Comparison of ENCODE assay signal across 8 cellular contexts in the genomic region with DNA sequence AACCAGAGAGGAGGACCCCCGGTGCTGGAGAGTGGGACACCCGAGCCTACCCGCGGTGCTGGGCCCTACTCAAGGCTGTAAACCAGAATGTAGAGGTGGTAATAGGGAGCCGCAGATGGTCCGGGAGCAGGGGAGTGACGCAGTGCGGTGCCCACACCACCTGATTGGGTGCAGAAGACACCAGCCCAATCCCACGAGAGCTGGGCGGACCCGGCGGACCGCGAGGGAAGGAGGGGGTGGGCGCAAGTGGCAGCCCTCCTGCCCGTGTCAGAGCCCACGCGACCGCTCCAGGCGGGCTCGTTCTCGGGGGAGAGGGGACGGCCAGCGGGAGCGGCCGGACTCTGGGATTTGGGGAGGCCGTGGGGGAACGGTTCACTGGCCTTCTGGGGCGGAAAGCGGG.
A peak's percentile ranks its signal among the peaks of the same experiment; 100 is the strongest.
DNase-seq lines count a peak whose midpoint lies in the region; FAIRE-seq and TF ChIP-seq lines count a peak whose summit lies in the region.

No MANE protein-coding gene starts in this region.

- no peak for FAIRE-seq in small intestine (lab: Jason Lieb, UNC)

- H3K4me3 Mint-ChIP-seq in H9: peak overlapping the region; percentile 64 to 72
- H3K4me3 Mint-ChIP-seq in brain: peak overlapping the region; percentile 70 to 84 (median 73)

- H3K23me2 ChIP-seq in H9 (ENCODE audit: insufficient read length, low read depth, low read length, poor library complexity, severe bottlenecking): peaks cover 6% of the 10 kb centered on the region

- no peak overlapping the region for H3K4ac ChIP-seq in H9 (ENCODE audit: low read depth, low read length)

- no peak overlapping the region for H3K23ac ChIP-seq in H9 (ENCODE audit: insufficient read length, low read depth, low read length)

- H2BK15ac ChIP-seq in H9 (ENCODE audit: low read depth, low read length): no peak overlapping the region

- no CpG with 5 or more reads among the region's 30 CpGs for WGBS in H9 (ENCODE audit: extremely low coverage, insufficient read length, low lambda C conversion rate)
- 22 to 41% (median 27%) methylated on average over 24 to 30 of the region's 30 CpGs for WGBS in small intestine, 3 donors

- no peak overlapping the region for H3K27ac Mint-ChIP-seq in H9
- H3K27ac Mint-ChIP-seq in brain: peak overlapping the region; percentile 69 to 95 (median 89)

- H3K4me1 Mint-ChIP-seq in H9: peaks cover 8 to 27% of the 10 kb centered on the region in 2 experiments
- H3K4me1 Mint-ChIP-seq in brain: peaks cover 30% of the 10 kb centered on the region

- TF ChIP-seq CTCF in H9 (conservative IDR thresholded peaks at IDR 0.05): no peak
- TF ChIP-seq CTCF in brain (conservative IDR thresholded peaks at IDR 0.05): no peak

- no peak overlapping the region for H4K8ac ChIP-seq in H9 (replicated peaks; ENCODE audit: insufficient read length, low read depth, low read length)

- no peaks in the 10 kb centered on the region for H3K36me3 ChIP-seq in small intestine (ENCODE audit: control insufficient read depth in 2 of 2, insufficient read depth in 2 of 2, low read length in 2 of 2)

- no peak overlapping the region for H2AFZ ChIP-seq in H9 (ENCODE audit: low read length)

- H3K9ac ChIP-seq in H9 (ENCODE audit: extremely low read depth, insufficient read length, low read length): no peak overlapping the region

- H2AK5ac ChIP-seq in H9 (ENCODE audit: insufficient read length, low read length): no peak overlapping the region

- no peak overlapping the region for H2BK120ac ChIP-seq in H9 (ENCODE audit: low read depth, low read length, poor library complexity, severe bottlenecking)

- H4K5ac ChIP-seq in H9 (ENCODE audit: insufficient read length, low read depth, low read length): no peak overlapping the region

- no peak overlapping the region for H3K18ac ChIP-seq in H9 (ENCODE audit: insufficient read length, low read depth, low read length)

- H2BK5ac ChIP-seq in H9 (ENCODE audit: insufficient read length, low read length): no peak overlapping the region

- peak overlapping the region; percentile 3 for H3K4me2 ChIP-seq in H9 (ENCODE audit: insufficient read depth, insufficient read length, low read length)

- H3K9me3 ChIP-seq in H9 (ENCODE audit: control insufficient read depth, low read depth, low read length) (no peaks in the 10 kb centered on the region), small intestine (ENCODE audit: control insufficient read depth, low read depth) (no peaks in the 10 kb centered on the region)

- no peaks in the 10 kb centered on the region for H3K79me1 ChIP-seq in H9 (ENCODE audit: insufficient read depth, low read depth, low read length, poor library complexity, severe bottlenecking)

- H4K91ac ChIP-seq in H9 (ENCODE audit: insufficient read length, low read depth, low read length): no peak overlapping the region

- no peaks in the 10 kb centered on the region for H4K20me1 ChIP-seq in H9 (ENCODE audit: control insufficient read depth, insufficient read depth, insufficient read length)

- H3K4me3 ChIP-seq in skeletal muscle cell (ENCODE audit: low read depth, low read length) (peak overlapping the region; percentile 47), small intestine (ENCODE audit: low read depth in 1 of 2, low read length in 2 of 2) (peak overlapping the region in 1 of 2 donors; percentile 28)

- H3K36me3 Mint-ChIP-seq in H9 (ENCODE audit: insufficient read depth in 1 of 3, low read depth in 3 of 3): no peaks in the 10 kb centered on the region
- no peaks in the 10 kb centered on the region for H3K36me3 Mint-ChIP-seq in brain

- no peaks in the 10 kb centered on the region; a peak in 1 of 5 replicates for H3K9me3 Mint-ChIP-seq in H9
- H3K9me3 Mint-ChIP-seq in brain: no peaks in the 10 kb centered on the region

- H3K27me3 ChIP-seq in H9 (ENCODE audit: insufficient read depth, low read length): peaks cover 6% of the 10 kb centered on the region; the same call in 1 of the 2 replicates
- H3K27me3 ChIP-seq in small intestine (ENCODE audit: control insufficient read depth in 2 of 2, insufficient read depth in 2 of 2, low read length in 2 of 2): peaks cover 3 to 4% of the 10 kb centered on the region in 2 donors

- H3K27me3 Mint-ChIP-seq in H9 (ENCODE audit: low read depth) (peaks cover 75% of the 10 kb centered on the region), brain (peaks cover 8% of the 10 kb centered on the region)

- H2BK20ac ChIP-seq in H9 (ENCODE audit: low read depth, low read length, poor library complexity, severe bottlenecking): no peak overlapping the region

- no peak for DNase-seq in H9
- peak; percentile 43 for DNase-seq in iPS-NIHi11 (ENCODE audit: low spot score)
- DNase-seq in skeletal muscle cell (ENCODE audit: low read depth): no peak
- DNase-seq in NAMALWA (ENCODE audit: low spot score): no peak
- DNase-seq in activated gamma-delta T cell (lab: John Stamatoyannopoulos, UW): no peak
- DNase-seq in activated CD4-positive, alpha-beta T cell treated with anti-CD3 and anti-CD28 coated beads for 1 hour: no peak
- no peak for DNase-seq in small intestine

- no peak overlapping the region for H2BK12ac ChIP-seq in H9 (ENCODE audit: insufficient read length, low read depth, low read length)

- H3K56ac ChIP-seq in H9 (ENCODE audit: insufficient read length, low read depth, low read length): no peak overlapping the region

- no peak overlapping the region for H3T11ph ChIP-seq in H9 (ENCODE audit: low read length)

- no peaks in the 10 kb centered on the region for H3K4me1 ChIP-seq in H9 (ENCODE audit: insufficient read depth, low read length)
- peaks cover 0 to 4% of the 10 kb centered on the region in 2 donors for H3K4me1 ChIP-seq in small intestine (ENCODE audit: control insufficient read depth in 2 of 2, insufficient read depth in 1 of 2, low read depth in 1 of 2, low read length in 1 of 2)

- H3K27ac ChIP-seq in H9 (ENCODE audit: insufficient read length, low read depth, low read length) (no peak overlapping the region), small intestine (ENCODE audit: low read depth in 1 of 2, low read length in 1 of 2) (peak overlapping the region in 1 of 2 donors; percentile 28)

- no peaks in the 10 kb centered on the region for H3K79me2 ChIP-seq in H9 (ENCODE audit: insufficient read depth, low read length)

- H3K14ac ChIP-seq in H9 (ENCODE audit: insufficient read depth, low read length): no peak overlapping the region

Comparison
In these comparisons a context has a peak if more than half of its experiments do, and no peak if none do; other contexts are left out.
1. H3K27ac Mint-ChIP-seq: peak in brain (5 of 5); none in H9 (0 of 3).